16 cellular contexts compared by ENCODE assay signal in genomic region chr22:45952151-45952550, GRCh38. TPM values are rescaled to one million over a fixed set of nuclear protein-coding genes. Genes with fewer than 3 reads are reported as not detected.
A peak's percentile ranks its signal among the peaks of the same experiment; 100 is the strongest.
DNase-seq lines count a peak whose midpoint lies in the region; ATAC-seq and TF ChIP-seq lines count a peak whose summit lies in the region.
"Had no signal": no experiment of that assay in that cellular context is flagged by ENCODE, and none has a peak within 500 bp of the region (broad histone marks: within the 10 kb centered on the region; RNA-seq: fewer than 3 reads in every experiment).

No MANE protein-coding gene starts in this region.

- no peak for TF ChIP-seq CTCF in Panc1 (IDR thresholded peaks at IDR 0.05)
- TF ChIP-seq CTCF in WTC11 (IDR thresholded peaks at IDR 0.05) = no peak

- no peak for ATAC-seq in Panc1
- peak; percentile 28; the same call in 1 of the 2 replicates for ATAC-seq in WTC11
- ATAC-seq in T-cell (replicated peaks in 1 of 4) = no peak
- ATAC-seq: A549 had no signal

- H2BK15ac ChIP-seq in neuronal stem cell (ENCODE audit: low read length) = peak overlapping the region; percentile 91

- H2BK120ac ChIP-seq in neuronal stem cell (ENCODE audit: low read depth, low read length) = no peak overlapping the region

- in situ Hi-C loops in Panc1 (cut with HindIII; ENCODE audit: low pct_unique_long_range_greater_than_20kb, low sequenced_read_pairs) = no loop called here

- no peak overlapping the region for H3K9ac ChIP-seq in neuronal stem cell (ENCODE audit: low read depth, low read length, poor library complexity)
- H3K9ac ChIP-seq: GM23248 had no signal

- H3K4me1 Mint-ChIP-seq in WTC11 (no peaks in the 10 kb centered on the region), T-cell (peaks cover 0 to 3% (median 0%) of the 10 kb centered on the region in 3 donors)

- POLR2A ChIA-PET in Panc1 (lab: Charles Lee) = no interaction called here
- POLR2A ChIA-PET in WTC11 (lab: Charles Lee) = no interaction called here
- POLR2A ChIA-PET in T-cell (lab: Charles Lee) = no interaction called here

- H3K4ac ChIP-seq in neuronal stem cell (ENCODE audit: low read length) = no peak overlapping the region

- H3K27ac Mint-ChIP-seq in WTC11 = no peak overlapping the region
- H3K27ac Mint-ChIP-seq in T-cell = no peak overlapping the region
- H3K27ac Mint-ChIP-seq: CD4-positive, alpha-beta T cell had no signal

- CTCF ChIA-PET in Panc1 (lab: Charles Lee) (no interaction called here), WTC11 (lab: Charles Lee) (interaction anchor here (0.6 to 1.5 kb wide), 5 partner anchors 12 to 88 kb away, joined by 3 to 5 read pairs (median 3); no protein-coding TSS in a partner anchor), T-cell (lab: Charles Lee) (no interaction called here)

- DNase-seq in Panc1 (ENCODE audit: low read depth, low spot score) (no peak), WTC11 (ENCODE audit: low spot score) (no peak), neuronal stem cell (ENCODE audit: low spot score) (no peak), NCI-H1694 treated with DMSO at 0.1 percent for 48 hours (lab: John Stamatoyannopoulos, UW) (no peak), NCI-H187 treated with DMSO at 0.1 percent for 48 hours (lab: John Stamatoyannopoulos, UW) (no peak), T-cell (no peak)
- DNase-seq in stimulated activated naive CD4-positive, alpha-beta T cell treated with Interleukin-2 at 50 U/mL for 16 hours (lab: John Stamatoyannopoulos, UW) = no peak
- DNase-seq: AML-193; Caco-2; CD4-positive, alpha-beta T cell; GM23248; HCEC 1CT had no signal

- no peak overlapping the region for H2BK12ac ChIP-seq in neuronal stem cell (ENCODE audit: low read length)

- H3K4me3 Mint-ChIP-seq in WTC11 (no peak overlapping the region), T-cell (no peak overlapping the region)
- H3K4me3 Mint-ChIP-seq: CD4-positive, alpha-beta T cell had no signal

- no peaks in the 10 kb centered on the region for H3K36me3 ChIP-seq in Panc1 (ENCODE audit: control insufficient read depth, insufficient read depth, low read length)
- no peaks in the 10 kb centered on the region for H3K36me3 ChIP-seq in neuronal stem cell (replicated peaks in 1 of 2; ENCODE audit: control insufficient read depth in 2 of 2, insufficient read depth in 2 of 2, low read length in 2 of 2)

- H3K9me3 ChIP-seq in Panc1 (ENCODE audit: control insufficient read depth, insufficient read depth, low read depth, low read length) (no peaks in the 10 kb centered on the region), neuronal stem cell (replicated peaks in 1 of 2; ENCODE audit: control insufficient read depth in 2 of 2, insufficient read depth in 1 of 2, low read depth in 1 of 2, low read length in 2 of 2) (peaks cover 0 to 3% of the 10 kb centered on the region in 2 donors)
- H3K9me3 ChIP-seq: A549, Caco-2 had no signal

- no peak overlapping the region for H3K23ac ChIP-seq in neuronal stem cell (ENCODE audit: low read depth, low read length, poor library complexity)

- WGBS in neuronal stem cell (ENCODE audit: extremely low coverage in 2 of 2, insufficient read length in 2 of 2, insufficient replicate concordance in 1 of 2), 2 donors = no CpG with 5 or more reads among the region's 15 CpGs

- H3K4me1 ChIP-seq in Panc1 (ENCODE audit: control insufficient read depth, insufficient read depth, low read length) (peaks cover 59% of the 10 kb centered on the region), neuronal stem cell (ENCODE audit: control insufficient read depth in 2 of 2, insufficient read depth in 1 of 2, low read depth in 1 of 2, low read length in 2 of 2) (peaks cover 3 to 10% of the 10 kb centered on the region in 2 donors)
- H3K4me1 ChIP-seq: Caco-2 had no signal

- H3K9me3 Mint-ChIP-seq in WTC11 (no peaks in the 10 kb centered on the region), T-cell (no peaks in the 10 kb centered on the region)
- H3K9me3 Mint-ChIP-seq: CD4-positive, alpha-beta T cell had no signal

- no TSS peak for BruUV-seq in Panc1 (replicated peaks; lab: Mats Ljungman, UMichigan)

- H3K36me3 Mint-ChIP-seq in WTC11 (no peaks in the 10 kb centered on the region), T-cell (no peaks in the 10 kb centered on the region)

- H3K4me3 ChIP-seq in Panc1 (ENCODE audit: low read depth in 2 of 2, low read length in 2 of 2) = no peak overlapping the region
- H3K4me3 ChIP-seq in neuronal stem cell (ENCODE audit: low read length in 2 of 2) = no peak overlapping the region
- H3K4me3 ChIP-seq: A549, GM23248 had no signal

- H3K27me3 ChIP-seq in Panc1 (ENCODE audit: control insufficient read depth, insufficient read depth, low read length) (no peaks in the 10 kb centered on the region), neuronal stem cell (ENCODE audit: control insufficient read depth in 3 of 3, insufficient read depth in 3 of 3, low read depth in 1 of 3, low read length in 3 of 3) (peaks cover 0 to 34% (median 0%) of the 10 kb centered on the region in 3 experiments)

- H2AK5ac ChIP-seq in neuronal stem cell (ENCODE audit: low read depth, low read length) = peak overlapping the region; percentile 62

- H3K18ac ChIP-seq in neuronal stem cell (ENCODE audit: low read length) = peak overlapping the region; percentile 87

- no peak overlapping the region for H4K91ac ChIP-seq in neuronal stem cell (ENCODE audit: low read depth, low read length, poor library complexity)

- no peaks in the 10 kb centered on the region for H3K27me3 Mint-ChIP-seq in WTC11 (ENCODE audit: low read depth)
- peaks cover 12 to 29% of the 10 kb centered on the region in 2 donors for H3K27me3 Mint-ChIP-seq in T-cell

- H3K4me2 ChIP-seq in neuronal stem cell (ENCODE audit: insufficient read depth, low read length, poor library complexity, severe bottlenecking) = no peak overlapping the region
- H3K4me2 ChIP-seq: A549 had no signal

- H4K8ac ChIP-seq in neuronal stem cell (ENCODE audit: low read depth, low read length) = no peak overlapping the region

- peak overlapping the region; percentile 27 for H3K14ac ChIP-seq in neuronal stem cell (ENCODE audit: low read length)

- no peak overlapping the region for H2BK5ac ChIP-seq in neuronal stem cell (ENCODE audit: low read length)

- peaks cover 3% of the 10 kb centered on the region for H3K79me1 ChIP-seq in neuronal stem cell (ENCODE audit: low read depth, low read length)

- intact Hi-C loops in Panc1 (cut with micrococcal nuclease; ENCODE audit: unreplicated experiment) = no loop called here

- no peak overlapping the region for H2AFZ ChIP-seq in neuronal stem cell (ENCODE audit: low read length)
- H2AFZ ChIP-seq: GM23248 had no signal

- H3K27ac ChIP-seq in Panc1 (ENCODE audit: low read length) (peak overlapping the region; percentile 61), neuronal stem cell (replicated peaks; ENCODE audit: low read length) (no peak overlapping the region)
- H3K27ac ChIP-seq: C4-2B, GM23248, HL-60 had no signal

TF ChIP-seq in WTC11, 78 proteins besides CTCF, POLR2A, EP300 and RAD21:
- TF ChIP-seq NR3C1 (CRISPR knock-in tag; conservative IDR thresholded peaks at IDR 0.05; ENCODE audit: low read depth) = no peak
- TF ChIP-seq ZMAT4 (CRISPR knock-in tag; IDR thresholded peaks at IDR 0.05) = no peak
- no peak for TF ChIP-seq NR1H2 (CRISPR knock-in tag; IDR thresholded peaks at IDR 0.05)
- TF ChIP-seq TEAD1 (CRISPR knock-in tag; IDR thresholded peaks at IDR 0.05) = no peak
- TF ChIP-seq HMGA2 (CRISPR knock-in tag; IDR thresholded peaks at IDR 0.05) = no peak
- no peak for TF ChIP-seq ZNF121 (CRISPR knock-in tag; IDR thresholded peaks at IDR 0.05)
- TF ChIP-seq ERG (CRISPR knock-in tag; IDR thresholded peaks at IDR 0.05) = no peak
- no peak for TF ChIP-seq ZNF671 (CRISPR knock-in tag; IDR thresholded peaks at IDR 0.05)
- TF ChIP-seq ATF2 (CRISPR knock-in tag; IDR thresholded peaks at IDR 0.05; ENCODE audit: borderline replicate concordance, low read depth) = no peak
- no peak for TF ChIP-seq ZNF219 (CRISPR knock-in tag; IDR thresholded peaks at IDR 0.05; ENCODE audit: borderline replicate concordance)
- TF ChIP-seq CREB1 (CRISPR knock-in tag; IDR thresholded peaks at IDR 0.05) = no peak
- TF ChIP-seq NFE2L1 (CRISPR knock-in tag; IDR thresholded peaks at IDR 0.05) = no peak
- TF ChIP-seq ZNF232 (CRISPR knock-in tag; IDR thresholded peaks at IDR 0.05) = no peak
- no peak for TF ChIP-seq ZNF423 (CRISPR knock-in tag; IDR thresholded peaks at IDR 0.05)
- no peak for TF ChIP-seq ETV6 (CRISPR knock-in tag; IDR thresholded peaks at IDR 0.05)
- no peak for TF ChIP-seq PRRX2 (CRISPR knock-in tag; IDR thresholded peaks at IDR 0.05)

RNA-seq across cellular contexts. Expression of gene WNT7B, which starts 24.8 kb away (rescaled TPM):
- total RNA-seq in Panc1 (2021; ENCODE audit: unreplicated experiment) (52.1 TPM), WTC11 (2021) (0.18 to 0.33 TPM (median 0.23 TPM) in 3 replicates), T-cell (under 1 TPM in 1 of 5 donors, not detected in 4; 0.15 TPM)
- 46.4 TPM for polyA plus RNA-seq in Panc1 (2012; ENCODE audit: insufficient read length)
- 8.6 TPM for polyA plus RNA-seq in neuronal stem cell (2013, experiment 1 of 2)
- polyA plus RNA-seq in neuronal stem cell (2013, experiment 2 of 2) = 8.5 TPM
- total RNA-seq: CD4-positive, alpha-beta T cell; GM23248 had no signal
- polyA plus RNA-seq: BJ, GM23248 had no signal

Comparison
In these comparisons a context has a peak if more than half of its experiments do, and no peak if none do; other contexts are left out.
1. RNA of gene WNT7B, which starts 24.8 kb away (total RNA-seq): 52.1 TPM in Panc1 (single experiment); 0.18 to 0.33 TPM in WTC11 and 0.15 TPM in T-cell; every median in the first group is over 10 times any median in the second.